21 cellular contexts compared by ENCODE assay signal in the genomic region with DNA sequence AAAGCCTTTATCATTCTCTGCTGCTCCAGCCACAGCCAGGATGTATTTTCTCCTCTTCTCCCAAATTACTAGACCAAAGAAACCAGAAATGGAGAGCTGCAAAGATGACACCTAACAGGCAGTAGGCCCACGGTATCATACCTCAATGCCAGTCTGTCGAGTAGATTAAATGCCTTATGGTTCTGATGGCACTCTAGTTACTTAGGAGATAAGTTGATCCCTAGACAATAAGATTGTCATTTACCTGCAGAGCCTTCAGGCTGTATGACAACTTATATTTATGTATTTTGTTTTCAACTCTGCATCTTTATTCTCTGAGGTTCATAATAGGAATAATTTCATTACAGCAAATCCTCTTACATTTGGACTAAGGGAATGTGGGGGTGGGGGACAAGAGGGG.
"Had no signal": no experiment of that assay in that cellular context is flagged by ENCODE, and none has a peak within 500 bp of the region (broad histone marks: within the 10 kb centered on the region; RNA-seq: fewer than 3 reads in every experiment).

No MANE protein-coding gene starts in this region.

- H3K36me3 ChIP-seq: esophagus muscularis mucosa, gastrocnemius medialis, heart right ventricle, neutrophil, ovary, right atrium auricular region, sigmoid colon, thoracic aorta had no signal

- H3K4me1 ChIP-seq: gastrocnemius medialis, right atrium auricular region, sigmoid colon had no signal

- ATAC-seq: gastrocnemius medialis; heart right ventricle; mucosa of descending colon; naive thymus-derived CD8-positive, alpha-beta T cell; stimulated activated naive B cell treated with anti-CD40 and anti-IgM and Interleukin-4, amounts not matched to agents 10 μg/mL and 1 μg/mL and 100 μg/mL, for 72 hours; stimulated activated naive CD8-positive, alpha-beta T cell treated with anti-CD3 and anti-CD28 coated beads, Interleukin-15, amount 100 ng/mL, for 72 hours had no signal

- H3K9me3 ChIP-seq: gastrocnemius medialis, mucosa of descending colon, neutrophil, ovary, right atrium auricular region, sigmoid colon, thoracic aorta had no signal

- H3K36me3 Mint-ChIP-seq: naive thymus-derived CD8-positive, alpha-beta T cell; stimulated activated naive B cell treated with anti-CD40 and anti-IgM and Interleukin-4, amounts not matched to agents 10 μg/mL and 1 μg/mL and 100 μg/mL, for 72 hours had no signal

- H3K27ac Mint-ChIP-seq: naive thymus-derived CD8-positive, alpha-beta T cell; stimulated activated naive B cell treated with anti-CD40 and anti-IgM and Interleukin-4, amounts not matched to agents 10 μg/mL and 1 μg/mL and 100 μg/mL, for 72 hours; stimulated activated naive CD8-positive, alpha-beta T cell treated with anti-CD3 and anti-CD28 coated beads, Interleukin-15, amount 100 ng/mL, for 72 hours had no signal

- H3K27me3 Mint-ChIP-seq: stimulated activated naive B cell treated with anti-CD40 and anti-IgM and Interleukin-4, amounts not matched to agents 10 μg/mL and 1 μg/mL and 100 μg/mL, for 72 hours; stimulated activated naive CD8-positive, alpha-beta T cell treated with anti-CD3 and anti-CD28 coated beads, Interleukin-15, amount 100 ng/mL, for 72 hours had no signal

- H3K4me3 Mint-ChIP-seq: naive thymus-derived CD8-positive, alpha-beta T cell; stimulated activated naive B cell treated with anti-CD40 and anti-IgM and Interleukin-4, amounts not matched to agents 10 μg/mL and 1 μg/mL and 100 μg/mL, for 72 hours; stimulated activated naive CD8-positive, alpha-beta T cell treated with anti-CD3 and anti-CD28 coated beads, Interleukin-15, amount 100 ng/mL, for 72 hours had no signal

- H3K27ac ChIP-seq: epithelial cell of prostate, esophagus muscularis mucosa, gastrocnemius medialis, heart right ventricle, neutrophil, ovary, right atrium auricular region, sigmoid colon, skin epidermis, thoracic aorta had no signal

- H3K4me3 ChIP-seq: esophagus muscularis mucosa, gastrocnemius medialis, heart right ventricle, mucosa of descending colon, ovary, right atrium auricular region, sigmoid colon, skin epidermis, thoracic aorta had no signal

- H3K4me1 Mint-ChIP-seq: naive thymus-derived CD8-positive, alpha-beta T cell; stimulated activated naive B cell treated with anti-CD40 and anti-IgM and Interleukin-4, amounts not matched to agents 10 μg/mL and 1 μg/mL and 100 μg/mL, for 72 hours; stimulated activated naive CD8-positive, alpha-beta T cell treated with anti-CD3 and anti-CD28 coated beads, Interleukin-15, amount 100 ng/mL, for 72 hours had no signal

- DNase-seq: cortex of kidney; effector memory CD4-positive, alpha-beta T cell; gastrocnemius medialis; heart right ventricle; hypothalamus; kidney glomerular epithelial cell; mucosa of descending colon; naive thymus-derived CD8-positive, alpha-beta T cell; ovary; sigmoid colon; stimulated activated CD4-positive, alpha-beta T cell treated with anti-CD3 and anti-CD28 coated beads, Interleukin-2, amount 100 ng/mL, for 24 hours; stimulated activated CD4-positive, alpha-beta T cell treated with anti-CD3 and anti-CD28 coated beads, Interleukin-4, amount 100 ng/mL, for 4 hours; stimulated activated naive B cell treated with anti-CD40 and anti-IgM and Interleukin-4, amounts not matched to agents 10 μg/mL and 1 μg/mL and 100 μg/mL, for 72 hours; stimulated activated naive CD8-positive, alpha-beta T cell treated with anti-CD3 and anti-CD28 coated beads, Interleukin-15, amount 100 ng/mL, for 72 hours; trophoblast cell had no signal

- H3K27me3 ChIP-seq: esophagus muscularis mucosa, gastrocnemius medialis, heart right ventricle, ovary, right atrium auricular region, sigmoid colon had no signal
